15 cellular contexts compared by ENCODE assay signal in the genomic region with DNA sequence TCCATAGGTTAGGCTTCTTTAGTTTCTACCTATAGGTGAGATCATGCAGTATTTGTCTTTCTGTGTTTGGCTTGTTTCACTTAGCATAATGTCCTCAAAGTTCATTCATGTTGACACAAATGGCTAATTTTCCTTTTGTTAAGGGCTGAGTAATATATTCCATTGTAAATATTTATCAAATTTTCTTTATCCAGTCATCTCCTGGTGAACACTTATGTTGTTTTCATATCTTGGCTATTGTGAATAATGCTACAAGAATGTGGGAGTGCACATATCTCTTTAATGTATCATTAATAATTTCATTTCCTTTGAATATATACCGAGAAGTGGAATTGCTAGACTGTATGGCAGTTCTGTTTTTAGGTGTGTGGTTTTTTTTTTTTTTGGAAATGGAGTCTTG.
DNase-seq lines count a peak whose midpoint lies in the region; ATAC-seq and TF ChIP-seq lines count a peak whose summit lies in the region.
"Had no signal": no experiment of that assay in that cellular context is flagged by ENCODE, and none has a peak within 500 bp of the region (broad histone marks: within the 10 kb centered on the region; RNA-seq: fewer than 3 reads in every experiment).

No MANE protein-coding gene starts in this region.

- TF ChIP-seq EP300 in esophagus muscularis mucosa (IDR thresholded peaks at IDR 0.05): no peak

- no peaks in the 10 kb centered on the region for H3K9me3 ChIP-seq in esophagus muscularis mucosa
- H3K9me3 ChIP-seq: lower lobe of right lung had no signal

- intact Hi-C loops in esophagus muscularis mucosa (cut with DNase I): loop anchor here (10.0 kb wide), 1 partner anchor 518 kb away; no protein-coding TSS in a partner anchor

- H3K4me3 ChIP-seq in choroid plexus epithelial cell (ENCODE audit: low read depth, low read length) (no peak overlapping the region), esophagus muscularis mucosa (no peak overlapping the region)
- H3K4me3 ChIP-seq: lower lobe of right lung had no signal

- DNase-seq in DMS53 (lab: John Stamatoyannopoulos, UW): peak; percentile 71
- DNase-seq in NCI-H226: peak; percentile 85
- peak; percentile 81 for DNase-seq in choroid plexus epithelial cell (ENCODE audit: low read depth)
- DNase-seq in kidney glomerular epithelial cell (lab: John Stamatoyannopoulos, UW): peak; percentile 37
- no peak for DNase-seq in erythroblast (lab: John Stamatoyannopoulos, UW)
- no peak for DNase-seq in esophagus muscularis mucosa (ENCODE audit: extremely low spot score)
- DNase-seq: activated CD4-positive, alpha-beta T cell treated with anti-CD3 and anti-CD28 coated beads for 1 hour; Calu3; lower lobe of right lung; natural killer cell; retina had no signal

- TF ChIP-seq POLR2A in erythroblast (IDR thresholded peaks at IDR 0.05; ENCODE audit: low read length) (no peak), esophagus muscularis mucosa (IDR thresholded peaks at IDR 0.05; ENCODE audit: low read depth) (no peak)

- TF ChIP-seq CTCF in choroid plexus epithelial cell (conservative IDR thresholded peaks at IDR 0.05; ENCODE audit: low read depth, low read length) (no peak), esophagus muscularis mucosa (IDR thresholded peaks at IDR 0.05) (no peak)

- WGBS in esophagus muscularis mucosa: 24% methylated on average over 1 of the region's 1 CpG

- no peaks in the 10 kb centered on the region for H3K36me3 ChIP-seq in esophagus muscularis mucosa
- H3K36me3 ChIP-seq: lower lobe of right lung had no signal

- H3K27ac ChIP-seq in esophagus muscularis mucosa (replicated peaks in 1 of 4): no peak overlapping the region
- H3K27ac ChIP-seq: lower lobe of right lung had no signal

- ATAC-seq in HG03342 (IDR thresholded peaks at IDR 0.05; ENCODE audit: unreplicated experiment) (no peak), HG03432 (IDR thresholded peaks at IDR 0.05; ENCODE audit: unreplicated experiment) (no peak)
- ATAC-seq: activated naive CD4-positive, alpha-beta T cell treated with anti-CD3 and anti-CD28 coated beads, Interleukin-2, amount 50 U/mL, for 72 hours; lower lobe of right lung; natural killer cell; Right ventricle myocardium inferior had no signal

- H3K27me3 ChIP-seq in esophagus muscularis mucosa: no peaks in the 10 kb centered on the region

- no peaks in the 10 kb centered on the region for H3K4me1 ChIP-seq in esophagus muscularis mucosa
- H3K4me1 ChIP-seq: lower lobe of right lung had no signal

Comparison
In these comparisons a context has a peak if more than half of its experiments do, and no peak if none do; other contexts are left out.
1. DNase-seq: peak in DMS53 (single experiment), NCI-H226 (single experiment), choroid plexus epithelial cell (single experiment) and kidney glomerular epithelial cell (single experiment); none in erythroblast (0 of 2) and esophagus muscularis mucosa (single experiment).